ENCODE assay signal across 13 cellular contexts in genomic region chr9:134358026-134358967, GRCh38. TPM values are rescaled to one million over a fixed set of nuclear protein-coding genes. Genes with fewer than 3 reads are reported as not detected.
A peak's percentile ranks its signal among the peaks of the same experiment; 100 is the strongest.
DNase-seq lines count a peak whose midpoint lies in the region; FAIRE-seq and TF ChIP-seq lines count a peak whose summit lies in the region.
"Had no signal": no experiment of that assay in that cellular context is flagged by ENCODE, and none has a peak within 500 bp of the region (broad histone marks: within the 10 kb centered on the region; RNA-seq: fewer than 3 reads in every experiment).

No MANE protein-coding gene starts in this region.

- H3K27me3 ChIP-seq in adipocyte (replicated peaks; ENCODE audit: control insufficient read depth, insufficient read depth, low read length) (no peaks in the 10 kb centered on the region), keratinocyte (ENCODE audit: control insufficient read depth, extremely low read depth, insufficient read depth, low read length) (no peaks in the 10 kb centered on the region)
- H3K27me3 ChIP-seq: ascending aorta, Peyer's patch had no signal

- H3K4me1 Mint-ChIP-seq in type B pancreatic cell (ENCODE audit: unreplicated experiment) = peaks cover 13% of the 10 kb centered on the region
- no peaks in the 10 kb centered on the region for H3K4me1 Mint-ChIP-seq in activated T-helper 2 cell treated with anti-CD3 and anti-CD28 coated beads, Interferon-gamma antibody, Interleukin-2, Interleukin-4, amounts not matched to agents 10 μg/mL and 5 μg/mL and 100 μg/mL, durations not matched to agents 14 hours and 24 hours and 36 hours (ENCODE audit: low read depth)

- TF ChIP-seq CTCF in keratinocyte (optimal IDR thresholded peaks at IDR 0.05 in 1 of 3, IDR thresholded peaks at IDR 0.05 in 1 of 3, conservative IDR thresholded peaks at IDR 0.05 in 1 of 3; ENCODE audit: extremely low read depth in 1 of 3, insufficient read depth in 2 of 3, low read length in 3 of 3) (no peak), type B pancreatic cell (conservative IDR thresholded peaks at IDR 0.05) (no peak)

- H3K4me2 ChIP-seq in keratinocyte (ENCODE audit: control insufficient read depth, extremely low read depth, insufficient read depth, low read depth, low read length) = peak overlapping the region; percentile 61
- H3K4me2 ChIP-seq: KMS-11 had no signal

- DNase-seq in NCI-H1417 (lab: John Stamatoyannopoulos, UW) = peak in 2 of 3 experiments; percentile 84 to 91
- DNase-seq in NCI-H1417 treated with DMSO at 0.1 percent for 48 hours (lab: John Stamatoyannopoulos, UW) = no peak
- peak; percentile 36 for DNase-seq in adipocyte (ENCODE audit: low read depth)
- no peak for DNase-seq in keratinocyte (ENCODE audit: low read depth, low spot score)
- DNase-seq in type B pancreatic cell (ENCODE audit: extremely low spot score, unreplicated experiment) = no peak
- DNase-seq in ureter (ENCODE audit: low spot score) = no peak
- no peak for DNase-seq in stimulated activated CD4-positive, alpha-beta T cell treated with anti-CD3 and anti-CD28 coated beads, Interleukin-12 subunit alpha, Interleukin-12 subunit beta, amount 100 ng/mL, for 4 hours
- DNase-seq in activated T-helper 2 cell treated with anti-CD3 and anti-CD28 coated beads, Interferon-gamma antibody, Interleukin-2, Interleukin-4, amounts not matched to agents 10 μg/mL and 5 μg/mL and 100 μg/mL, durations not matched to agents 14 hours and 24 hours and 36 hours (ENCODE audit: low spot score) = no peak
- DNase-seq: Peyer's patch had no signal

- H3K4me1 ChIP-seq in adipocyte (ENCODE audit: control insufficient read depth, insufficient read depth, low read length) = peaks cover 11% of the 10 kb centered on the region
- peaks cover 88% of the 10 kb centered on the region for H3K4me1 ChIP-seq in keratinocyte (ENCODE audit: control insufficient read depth, extremely low read depth, insufficient read depth, low read length)

- H3K4me3 ChIP-seq in adipocyte (ENCODE audit: low read length) (no peak overlapping the region), keratinocyte (ENCODE audit: control insufficient read depth in 2 of 3, extremely low read depth in 1 of 3, insufficient read depth in 2 of 3, low read depth in 1 of 3, low read length in 3 of 3) (no peak overlapping the region)
- H3K4me3 ChIP-seq: ascending aorta, Peyer's patch had no signal

- H4K20me1 ChIP-seq in keratinocyte (ENCODE audit: control insufficient read depth, extremely low read depth, insufficient read depth, low read length) = peaks cover 13% of the 10 kb centered on the region

- H3K27me3 Mint-ChIP-seq in type B pancreatic cell = no peaks in the 10 kb centered on the region
- no peaks in the 10 kb centered on the region for H3K27me3 Mint-ChIP-seq in activated T-helper 2 cell treated with anti-CD3 and anti-CD28 coated beads, Interferon-gamma antibody, Interleukin-2, Interleukin-4, amounts not matched to agents 10 μg/mL and 5 μg/mL and 100 μg/mL, durations not matched to agents 14 hours and 24 hours and 36 hours (ENCODE audit: low read depth)
- H3K27me3 Mint-ChIP-seq: stimulated activated naive CD8-positive, alpha-beta T cell treated with anti-CD3 and anti-CD28 coated beads, Interleukin-15, Interleukin-2, amounts not matched to agents 100 ng/mL and 50 ng/mL, for 24 hours had no signal

- H3K36me3 Mint-ChIP-seq in type B pancreatic cell = no peaks in the 10 kb centered on the region
- no peaks in the 10 kb centered on the region for H3K36me3 Mint-ChIP-seq in activated T-helper 2 cell treated with anti-CD3 and anti-CD28 coated beads, Interferon-gamma antibody, Interleukin-2, Interleukin-4, amounts not matched to agents 10 μg/mL and 5 μg/mL and 100 μg/mL, durations not matched to agents 14 hours and 24 hours and 36 hours (ENCODE audit: low read depth)

- peak overlapping the region; percentile 72 for H3K27ac ChIP-seq in keratinocyte (ENCODE audit: control insufficient read depth, insufficient read depth, low read length)
- H3K27ac ChIP-seq: KMS-11 had no signal

- intact Hi-C loops in activated T-helper 2 cell treated with anti-CD3 and anti-CD28 coated beads, Interferon-gamma antibody, Interleukin-2, Interleukin-4, amounts not matched to agents 10 μg/mL and 5 μg/mL and 100 μg/mL, durations not matched to agents 14 hours and 24 hours and 36 hours (cut with micrococcal nuclease) = no loop called here

- H2AFZ ChIP-seq in keratinocyte (ENCODE audit: control insufficient read depth, low read length) = no peak overlapping the region

- H3K9ac ChIP-seq in adipocyte (ENCODE audit: low read length) (no peak overlapping the region), keratinocyte (ENCODE audit: control insufficient read depth, extremely low read depth, insufficient read depth, low read length) (peak overlapping the region; percentile 68)
- H3K9ac ChIP-seq: KMS-11 had no signal

- H3K4me3 Mint-ChIP-seq in type B pancreatic cell = no peak overlapping the region
- H3K4me3 Mint-ChIP-seq in activated T-helper 2 cell treated with anti-CD3 and anti-CD28 coated beads, Interferon-gamma antibody, Interleukin-2, Interleukin-4, amounts not matched to agents 10 μg/mL and 5 μg/mL and 100 μg/mL, durations not matched to agents 14 hours and 24 hours and 36 hours (ENCODE audit: low read depth) = no peak overlapping the region
- H3K4me3 Mint-ChIP-seq: stimulated activated naive CD8-positive, alpha-beta T cell treated with anti-CD3 and anti-CD28 coated beads, Interleukin-15, Interleukin-2, amounts not matched to agents 100 ng/mL and 50 ng/mL, for 24 hours had no signal

- peak overlapping the region; percentile 93 for H3K27ac Mint-ChIP-seq in type B pancreatic cell
- no peak overlapping the region for H3K27ac Mint-ChIP-seq in activated T-helper 2 cell treated with anti-CD3 and anti-CD28 coated beads, Interferon-gamma antibody, Interleukin-2, Interleukin-4, amounts not matched to agents 10 μg/mL and 5 μg/mL and 100 μg/mL, durations not matched to agents 14 hours and 24 hours and 36 hours
- H3K27ac Mint-ChIP-seq: stimulated activated naive CD8-positive, alpha-beta T cell treated with anti-CD3 and anti-CD28 coated beads, Interleukin-15, Interleukin-2, amounts not matched to agents 100 ng/mL and 50 ng/mL, for 24 hours had no signal

- dilution Hi-C loops in keratinocyte (cut with MboI; ENCODE audit: extremely low pct_ligation_motif_present, low sequenced_read_pairs) = no loop called here

- peaks cover 21% of the 10 kb centered on the region for H3K79me2 ChIP-seq in keratinocyte (ENCODE audit: control insufficient read depth, insufficient read depth, low read length)

- H3K9me1 ChIP-seq in keratinocyte (ENCODE audit: control insufficient read depth, extremely low read depth, insufficient read depth, low read length) = peaks cover 11% of the 10 kb centered on the region

- H3K9me3 ChIP-seq in adipocyte (ENCODE audit: control insufficient read depth, low read length) (no peaks in the 10 kb centered on the region), keratinocyte (ENCODE audit: control insufficient read depth, low read depth, low read length) (no peaks in the 10 kb centered on the region)
- H3K9me3 ChIP-seq: ascending aorta, Peyer's patch had no signal

- H3K9me3 Mint-ChIP-seq in type B pancreatic cell = no peaks in the 10 kb centered on the region
- no peaks in the 10 kb centered on the region for H3K9me3 Mint-ChIP-seq in activated T-helper 2 cell treated with anti-CD3 and anti-CD28 coated beads, Interferon-gamma antibody, Interleukin-2, Interleukin-4, amounts not matched to agents 10 μg/mL and 5 μg/mL and 100 μg/mL, durations not matched to agents 14 hours and 24 hours and 36 hours
- H3K9me3 Mint-ChIP-seq: stimulated activated naive CD8-positive, alpha-beta T cell treated with anti-CD3 and anti-CD28 coated beads, Interleukin-15, Interleukin-2, amounts not matched to agents 100 ng/mL and 50 ng/mL, for 24 hours had no signal

- no peak for FAIRE-seq in keratinocyte (lab: Jason Lieb, UNC)
- FAIRE-seq: A204.1 had no signal

- H3K36me3 ChIP-seq in adipocyte (ENCODE audit: control insufficient read depth, insufficient read depth, low read length, severe bottlenecking) = no peaks in the 10 kb centered on the region
- peaks cover 0 to 2% of the 10 kb centered on the region in 2 experiments for H3K36me3 ChIP-seq in keratinocyte (ENCODE audit: control insufficient read depth in 2 of 2, extremely low read depth in 1 of 2, insufficient read depth in 2 of 2, low read length in 2 of 2)
- H3K36me3 ChIP-seq: ascending aorta, Peyer's patch had no signal

RNA-seq across cellular contexts. Expression of gene RXRA, which starts 32.0 kb away (rescaled TPM):
- 9.7 to 17.2 TPM (median 16.7 TPM) in 3 replicates for polyA plus RNA-seq in keratinocyte
- 15.9 TPM for polyA plus RNA-seq in keratinocyte (2011; ENCODE audit: low read depth)
- polyA plus RNA-seq in keratinocyte (2011; cell fraction: cytosol; rRNA removed) = 10.5 and 21.8 TPM in 2 replicates
- 19.4 and 29.5 TPM in 2 replicates for polyA plus RNA-seq in keratinocyte (2011; cell fraction: nucleus; rRNA removed)
- 30.5 and 34.7 TPM in 2 replicates for polyA plus RNA-seq in keratinocyte (2012; ENCODE audit: low replicate concordance)
- polyA minus RNA-seq in keratinocyte = 19.2 to 55.3 TPM (median 30.6 TPM) in 3 replicates
- 50.6 TPM for polyA minus RNA-seq in keratinocyte (2011; cell fraction: cytosol; rRNA and poly(A)+ RNA removed)
- polyA minus RNA-seq in keratinocyte (2011; cell fraction: nucleus; rRNA and poly(A)+ RNA removed) = 26.7 and 27.5 TPM in 2 replicates
- 66.9 and 127 TPM in 2 replicates for total RNA-seq in type B pancreatic cell (ENCODE audit: low replicate concordance)
- total RNA-seq in ureter = 173 TPM
- total RNA-seq in activated T-helper 2 cell treated with anti-CD3 and anti-CD28 coated beads, Interferon-gamma antibody, Interleukin-2, Interleukin-4, amounts not matched to agents 10 μg/mL and 5 μg/mL and 100 μg/mL, durations not matched to agents 14 hours and 24 hours and 36 hours = 22.8 and 22.9 TPM in 2 replicates

Comparison
In these comparisons a context has a peak if more than half of its experiments do, and no peak if none do; other contexts are left out.
1. DNase-seq: peak in NCI-H1417 (2 of 3) and adipocyte (single experiment); none in NCI-H1417 treated with DMSO at 0.1 percent for 48 hours (single experiment), keratinocyte (single experiment), type B pancreatic cell (single experiment), ureter (single experiment), stimulated activated CD4-positive, alpha-beta T cell treated with anti-CD3 and anti-CD28 coated beads, Interleukin-12 subunit alpha, Interleukin-12 subunit beta, amount 100 ng/mL, for 4 hours (single experiment) and activated T-helper 2 cell treated with anti-CD3 and anti-CD28 coated beads, Interferon-gamma antibody, Interleukin-2, Interleukin-4, amounts not matched to agents 10 μg/mL and 5 μg/mL and 100 μg/mL, durations not matched to agents 14 hours and 24 hours and 36 hours (single experiment).